8 cellular contexts compared by ENCODE assay signal in the genomic region with DNA sequence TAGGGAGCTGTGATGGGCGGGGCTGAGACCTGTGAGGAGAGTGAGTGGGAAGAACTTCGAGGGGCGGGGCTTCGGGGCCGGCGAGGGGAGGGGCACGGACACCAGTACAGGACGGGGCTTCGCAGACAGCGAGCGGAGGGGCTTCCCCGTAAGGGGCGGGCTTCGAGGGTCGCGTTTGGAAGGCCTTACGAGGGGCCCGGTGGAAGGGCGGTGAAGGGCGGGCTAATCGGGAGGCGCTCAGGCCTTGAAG. TPM values are rescaled to one million over a fixed set of nuclear protein-coding genes. Genes with fewer than 3 reads are reported as not detected.
DNase-seq lines count a peak whose midpoint lies in the region; ATAC-seq and TF ChIP-seq lines count a peak whose summit lies in the region.

No MANE protein-coding gene starts in this region.

- peak overlapping the region; percentile 86 for H3K9ac ChIP-seq in rectal smooth muscle tissue (ENCODE audit: low read length)

- no peaks in the 10 kb centered on the region for H3K27me3 Mint-ChIP-seq in T-cell

- CTCF ChIA-PET in T-cell (lab: Charles Lee) = interaction anchor here in 1 of 2 donors (1.0 to 5.2 kb wide), 4 partner anchors 12 to 69 kb away, joined by 3 to 123 read pairs (median 6); partner anchors contain the start of genes SYNGR4 and TMEM143

- peaks cover 57 to 61% (median 58%) of the 10 kb centered on the region in 3 donors for H3K4me1 Mint-ChIP-seq in T-cell

- WGBS in adrenal gland, 4 donors = 0 to 1% (median 0%) methylated on average over 11 to 22 of the region's 22 CpGs; no CpG with 5 or more reads in 1 of the 4 donors
- WGBS in aorta, 2 donors = 1% methylated on average over 16 to 22 of the region's 22 CpGs

- peak overlapping the region; percentile 99 to 100 for H3K27ac Mint-ChIP-seq in T-cell

- peaks cover 4% of the 10 kb centered on the region for H3K36me3 Mint-ChIP-seq in T-cell

- H3K36me3 ChIP-seq in adrenal gland (replicated peaks in 1 of 2) (no peaks in the 10 kb centered on the region), left ventricle myocardium inferior (no peaks in the 10 kb centered on the region), rectal smooth muscle tissue (ENCODE audit: control insufficient read depth, insufficient read depth, low read length) (no peaks in the 10 kb centered on the region), aorta (ENCODE audit: control insufficient read depth in 1 of 2, insufficient read depth in 2 of 2, low read length in 1 of 2) (no peaks in the 10 kb centered on the region)

- H3K4me3 ChIP-seq in adrenal gland = peak overlapping the region in 3 of 4 donors; percentile 32 to 65 (median 33)
- H3K4me3 ChIP-seq in left ventricle myocardium inferior = peak overlapping the region; percentile 72
- peak overlapping the region; percentile 74 for H3K4me3 ChIP-seq in rectal smooth muscle tissue (ENCODE audit: low read length)
- peak overlapping the region; percentile 17 to 62 for H3K4me3 ChIP-seq in aorta (ENCODE audit: low read length in 2 of 2)

- H3K9me3 Mint-ChIP-seq in T-cell = no peaks in the 10 kb centered on the region

- no peak for TF ChIP-seq CTCF in adrenal gland (IDR thresholded peaks at IDR 0.05)
- TF ChIP-seq CTCF in left ventricle myocardium inferior (IDR thresholded peaks at IDR 0.05; ENCODE audit: borderline replicate concordance) = no peak

- H3K27ac ChIP-seq in adrenal gland (peak overlapping the region; percentile 93 to 99 (median 97)), left ventricle myocardium inferior (replicated peaks) (peak overlapping the region; percentile 98), rectal smooth muscle tissue (ENCODE audit: low read depth, low read length) (peak overlapping the region; percentile 93), aorta (ENCODE audit: low read depth in 1 of 2, low read length in 2 of 2) (peak overlapping the region; percentile 50 to 91)

- intact Hi-C loops in adrenal gland (cut with DNase I) (no loop called here), left ventricle myocardium inferior (cut with micrococcal nuclease) (no loop called here), aorta (cut with DNase I) (loop anchor here in 1 of 2 donors (5.0 to 10.0 kb wide), 3 partner anchors 41 to 124 kb away; partner anchors contain the start of genes GRIN2D, GRWD1, KDELR1 and SYNGR4)

- ATAC-seq in HG02678 (IDR thresholded peaks at IDR 0.05; ENCODE audit: unreplicated experiment) (peak; percentile 55), T-cell (replicated peaks in 1 of 4) (peak; percentile 58 to 66 (median 63)), aorta (ENCODE audit: low FRiP score) (peak; percentile 91)

- H3K9me3 ChIP-seq in adrenal gland (replicated peaks in 1 of 3) (no peaks in the 10 kb centered on the region), left ventricle myocardium inferior (replicated peaks) (no peaks in the 10 kb centered on the region), aorta (ENCODE audit: control insufficient read depth, low read length) (no peaks in the 10 kb centered on the region)

- TF ChIP-seq POLR2A in adrenal gland (IDR thresholded peaks at IDR 0.05) = no peak

- POLR2A ChIA-PET in T-cell (lab: Charles Lee) = interaction anchor here in 1 of 2 donors (1.3 to 3.0 kb wide), 3 partner anchors 9 to 13 kb away, joined by 3 to 20 read pairs (median 4); no protein-coding TSS in a partner anchor

- DNase-seq in ELR (ENCODE audit: low read depth) = peak; percentile 94
- peak; percentile 90 for DNase-seq in NCI-H1436 treated with DMSO at 0.1 percent for 48 hours (lab: John Stamatoyannopoulos, UW)
- DNase-seq in T-cell = peak; percentile 87 to 98 (median 94)
- DNase-seq in adrenal gland = peak; percentile 97 to 99 (median 98)
- peak; percentile 96 for DNase-seq in left ventricle myocardium inferior
- DNase-seq in aorta = peak; percentile 98 to 99

- H3K27me3 ChIP-seq in adrenal gland (no peaks in the 10 kb centered on the region), left ventricle myocardium inferior (ENCODE audit: low read depth) (no peaks in the 10 kb centered on the region), rectal smooth muscle tissue (ENCODE audit: control insufficient read depth, insufficient read depth, low read length) (no peaks in the 10 kb centered on the region), aorta (ENCODE audit: control insufficient read depth in 1 of 2, insufficient read depth in 2 of 2, low read length in 1 of 2) (no peaks in the 10 kb centered on the region)

- peak overlapping the region; percentile 91 to 96 (median 95) for H3K4me3 Mint-ChIP-seq in T-cell

- H3K4me1 ChIP-seq in adrenal gland (replicated peaks in 1 of 2) (peaks cover 22 to 39% of the 10 kb centered on the region in 2 donors), left ventricle myocardium inferior (peaks cover 59% of the 10 kb centered on the region), rectal smooth muscle tissue (ENCODE audit: control insufficient read depth, insufficient read depth, low read length) (peaks cover 11% of the 10 kb centered on the region), aorta (ENCODE audit: control insufficient read depth in 1 of 2, insufficient read depth in 2 of 2, low read length in 2 of 2) (no peaks in the 10 kb centered on the region)

RNA-seq across cellular contexts. Expression of gene EMP3, which starts 4.1 kb away (rescaled TPM):
- total RNA-seq in T-cell (100 to 1,000 TPM; 180 to 373 (median 361) TPM), adrenal gland (100 to 1,000 TPM in 4 of 8 donors, 10 to 100 TPM in 4; 20.6 to 118 (median 103) TPM), left ventricle myocardium inferior (32.1 TPM), aorta (100 to 1,000 TPM; 107 to 151 TPM)
- polyA plus RNA-seq in adrenal gland (100 to 1,000 TPM in 2 of 3 donors, 10 to 100 TPM in 1; 63.9 to 409 (median 315) TPM), aorta (100 to 1,000 TPM; 109 to 149 TPM)

RNA-seq across cellular contexts. Expression of gene TMEM143, which starts 42.4 kb away (rescaled TPM):
- total RNA-seq in T-cell (10 to 100 TPM; 14.5 to 33.5 (median 29.0) TPM), adrenal gland (10 to 100 TPM in 6 of 8 donors, 1 to 10 TPM in 2; 3.3 to 26.3 (median 12.7) TPM), left ventricle myocardium inferior (108 TPM), aorta (1 to 10 TPM; 4.9 to 9.2 TPM)
- polyA plus RNA-seq in adrenal gland (10 to 100 TPM in 2 of 3 donors, 1 to 10 TPM in 1; 9.6 to 26.5 (median 20.1) TPM), aorta (1 to 10 TPM; 6.4 to 6.6 TPM)

RNA-seq across cellular contexts. Expression of gene SYNGR4, which starts 42.9 kb away (rescaled TPM):
- total RNA-seq in T-cell = not detected
- not detected for total RNA-seq in adrenal gland
- under 1 TPM in 1 of 3 donors, not detected in 2; 0.13 TPM for polyA plus RNA-seq in adrenal gland
- total RNA-seq in left ventricle myocardium inferior = not detected
- not detected for total RNA-seq in aorta
- not detected for polyA plus RNA-seq in aorta

RNA-seq across cellular contexts. Expression of gene ZNF114, which starts 51.4 kb away (rescaled TPM):
- total RNA-seq in T-cell (under 1 TPM in 2 of 5 donors, not detected in 3; 0.20 to 0.41 TPM), adrenal gland (under 1 TPM in 7 of 8 donors, not detected in 1; 0.18 to 0.78 (median 0.58) TPM), left ventricle myocardium inferior (0.55 TPM), aorta (1 to 10 TPM in 1 of 2 donors, under 1 TPM in 1; 0.26 to 1.0 TPM)
- polyA plus RNA-seq in adrenal gland (under 1 TPM; 0.07 to 0.16 (median 0.10) TPM), aorta (not detected)

Comparison
In these comparisons a context has a peak if more than half of its experiments do, and no peak if none do; other contexts are left out.
1. Peak in every context shown above with its lines: DNase-seq, ATAC-seq, H3K4me3 ChIP-seq and H3K27ac ChIP-seq.